25 cellular contexts compared by ENCODE assay signal in the genomic region with DNA sequence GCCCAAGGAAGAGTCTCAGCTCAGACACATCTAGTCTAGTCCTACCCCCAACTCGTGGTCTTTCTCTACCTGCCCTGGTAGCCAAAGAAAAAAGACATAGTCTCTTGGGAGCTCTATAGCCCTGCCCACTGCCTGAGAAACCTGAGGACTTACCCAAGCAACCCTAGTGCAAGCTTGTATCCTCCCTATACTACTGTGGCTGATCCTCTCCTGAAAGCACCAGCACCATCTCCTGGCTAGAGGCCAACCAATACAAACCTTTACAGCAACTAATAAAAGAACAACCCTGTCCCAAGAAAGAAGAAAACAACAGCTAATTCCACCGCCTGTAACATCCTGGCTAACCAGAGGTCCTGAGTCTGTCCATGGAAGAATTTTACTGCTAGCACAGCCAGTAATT.
DNase-seq lines count a peak whose midpoint lies in the region; ATAC-seq, FAIRE-seq and TF ChIP-seq lines count a peak whose summit lies in the region.
"Had no signal": no experiment of that assay in that cellular context is flagged by ENCODE, and none has a peak within 500 bp of the region (broad histone marks: within the 10 kb centered on the region; RNA-seq: fewer than 3 reads in every experiment).

No MANE protein-coding gene starts in this region.

- intact Hi-C loops in PC-3 (cut with micrococcal nuclease), result no loop called here
- intact Hi-C loops in activated T-helper 2 cell treated with anti-CD3 and anti-CD28 coated beads, Interferon-gamma antibody, Interleukin-2, Interleukin-4, amounts not matched to agents 10 μg/mL and 5 μg/mL and 100 μg/mL, durations not matched to agents 14 hours and 24 hours and 36 hours (cut with micrococcal nuclease), result no loop called here

- H2AK5ac ChIP-seq in H9 (ENCODE audit: insufficient read length, low read length) (no peak overlapping the region), H1 (ENCODE audit: low read depth, low read length) (no peak overlapping the region)

- H3K4me3 ChIP-seq in PC-3 (ENCODE audit: low read length) (no peak overlapping the region), H1 (ENCODE audit: extremely low read depth in 1 of 4, insufficient read depth in 2 of 4, low read depth in 3 of 4, low read length in 4 of 4) (no peak overlapping the region)
- H3K4me3 ChIP-seq: BLaER1 treated with 17β-estradiol and CSF1 and Interleukin-3, amounts not matched to agents 10 nM and 100 nM; GM12878; thoracic aorta; uterus had no signal

- no peaks in the 10 kb centered on the region for H3K79me2 ChIP-seq in H9 (ENCODE audit: insufficient read depth, low read length)
- no peaks in the 10 kb centered on the region for H3K79me2 ChIP-seq in PC-3 (ENCODE audit: low read length)
- H3K79me2 ChIP-seq in H1 (ENCODE audit: control insufficient read depth in 1 of 2, insufficient read depth in 2 of 2, low read length in 2 of 2), result no peaks in the 10 kb centered on the region

- no peak overlapping the region for H2BK12ac ChIP-seq in H9 (ENCODE audit: insufficient read length, low read depth, low read length)
- no peak overlapping the region for H2BK12ac ChIP-seq in H1 (ENCODE audit: low read depth, low read length)

- H2AFZ ChIP-seq in H9 (ENCODE audit: low read length) (no peak overlapping the region), PC-3 (ENCODE audit: low read length) (0 out of 2 replicates have a peak overlapping the region, but pooled peaks have one; percentile 59), H1 (ENCODE audit: low read length) (no peak overlapping the region)

- POLR2A ChIA-PET in PC-3 (lab: Charles Lee; ENCODE audit: unreplicated experiment), result no interaction called here
- POLR2A ChIA-PET in H1 (lab: Charles Lee; ENCODE audit: partially characterized antibody), result no interaction called here

- peak; percentile 27; the same call in 2 of the 3 replicates for TF ChIP-seq CTCF in H9 (conservative IDR thresholded peaks at IDR 0.05)
- no peak for TF ChIP-seq CTCF in PC-3 (conservative IDR thresholded peaks at IDR 0.05; ENCODE audit: low read depth, low read length)
- TF ChIP-seq CTCF in H1 (IDR thresholded peaks at IDR 0.05; ENCODE audit: control extremely low read depth in 1 of 3, insufficient read depth in 1 of 3, low read depth in 1 of 3, low read length in 3 of 3), result peak in 1 of 3 experiments; percentile 12; a peak in 1 of 4 replicates
- no peak for TF ChIP-seq CTCF in neural crest cell (conservative IDR thresholded peaks at IDR 0.05)

- no peaks in the 10 kb centered on the region; the same call in 1 of the 2 replicates for H3K4me1 ChIP-seq in H9 (ENCODE audit: insufficient read depth, low read length)
- H3K4me1 ChIP-seq in PC-3 (ENCODE audit: insufficient read depth, low read length), result peaks cover 8% of the 10 kb centered on the region; the same call in 1 of the 2 replicates
- no peaks in the 10 kb centered on the region for H3K4me1 ChIP-seq in H1 (replicated peaks in 1 of 4; ENCODE audit: control insufficient read depth in 3 of 4, insufficient read depth in 4 of 4, low read length in 3 of 4)
- H3K4me1 ChIP-seq: uterus had no signal

- H2BK5ac ChIP-seq in H9 (ENCODE audit: insufficient read length, low read length), result no peak overlapping the region
- no peak overlapping the region for H2BK5ac ChIP-seq in H1 (ENCODE audit: low read depth, low read length)

- peaks cover 0 to under 1% (median 0%) of the 10 kb centered on the region in 3 experiments; a peak in 2 of 7 replicates for H3K36me3 Mint-ChIP-seq in H9 (ENCODE audit: insufficient read depth in 1 of 3, low read depth in 3 of 3)
- H3K36me3 Mint-ChIP-seq in neural crest cell (ENCODE audit: low read depth), result peaks cover 1% of the 10 kb centered on the region
- H3K36me3 Mint-ChIP-seq in activated T-helper 17 cell treated with anti-CD3 and anti-CD28 coated beads, Interleukin-2, amount 50 U/mL, for 72 hours (ENCODE audit: low read depth), result no peaks in the 10 kb centered on the region
- no peaks in the 10 kb centered on the region for H3K36me3 Mint-ChIP-seq in activated T-helper 2 cell treated with anti-CD3 and anti-CD28 coated beads, Interferon-gamma antibody, Interleukin-2, Interleukin-4, amounts not matched to agents 10 μg/mL and 5 μg/mL and 100 μg/mL, durations not matched to agents 14 hours and 24 hours and 36 hours (ENCODE audit: low read depth)

- no peak for FAIRE-seq in H1 (lab: Jason Lieb, UNC)
- FAIRE-seq: GM12878, HepG2 had no signal

- H2BK20ac ChIP-seq in H9 (ENCODE audit: low read depth, low read length, poor library complexity, severe bottlenecking), result no peak overlapping the region
- H2BK20ac ChIP-seq in H1 (ENCODE audit: low read length), result no peak overlapping the region

- no peak overlapping the region for H4K8ac ChIP-seq in H9 (replicated peaks; ENCODE audit: insufficient read length, low read depth, low read length)
- H4K8ac ChIP-seq in H1 (ENCODE audit: extremely low read depth, insufficient read depth, low read length), result no peak overlapping the region; the same call in 1 of the 2 replicates

- H3K79me1 ChIP-seq in H9 (ENCODE audit: insufficient read depth, low read depth, low read length, poor library complexity, severe bottlenecking) (no peaks in the 10 kb centered on the region), H1 (ENCODE audit: low read depth, low read length) (no peaks in the 10 kb centered on the region)

- WGBS in H9 (ENCODE audit: extremely low coverage, insufficient read length, low lambda C conversion rate), result no CpG with 5 or more reads among the region's 2 CpGs
- WGBS in H1 (ENCODE audit: extremely low coverage in 1 of 2, insufficient coverage in 1 of 2, insufficient read length in 1 of 2, insufficient replicate concordance in 2 of 2, low coverage in 1 of 2, low lambda C conversion rate in 2 of 2, missing lambda C conversion rate in 1 of 2), 2 experiments, result 90% methylated on average over 2 of the region's 2 CpGs; no CpG with 5 or more reads in 1 of the 2 experiments

- H3K56ac ChIP-seq in H9 (ENCODE audit: insufficient read length, low read depth, low read length) (no peak overlapping the region), H1 (replicated peaks; ENCODE audit: insufficient read length, low read depth, low read length) (no peak overlapping the region)

- H3K27ac ChIP-seq in H9 (ENCODE audit: insufficient read length, low read depth, low read length) (no peak overlapping the region), PC-3 (ENCODE audit: low read length) (no peak overlapping the region), H1 (ENCODE audit: low read depth, low read length) (no peak overlapping the region)
- H3K27ac ChIP-seq: BLaER1 treated with 17β-estradiol and CSF1 and Interleukin-3, amounts not matched to agents 10 nM and 100 nM; epithelial cell of prostate; thoracic aorta; uterus had no signal

- H2BK120ac ChIP-seq in H9 (ENCODE audit: low read depth, low read length, poor library complexity, severe bottlenecking) (no peak overlapping the region), H1 (replicated peaks; ENCODE audit: low read depth, low read length) (no peak overlapping the region)

- peak overlapping the region in 1 of 3 experiments; percentile 50; a peak in 1 of 7 replicates for H3K27ac Mint-ChIP-seq in H9
- H3K27ac Mint-ChIP-seq in neural crest cell (ENCODE audit: unreplicated experiment), result peak overlapping the region; percentile 69
- H3K27ac Mint-ChIP-seq in activated T-helper 17 cell treated with anti-CD3 and anti-CD28 coated beads, Interleukin-2, amount 50 U/mL, for 72 hours, result no peak overlapping the region
- no peak overlapping the region for H3K27ac Mint-ChIP-seq in activated T-helper 2 cell treated with anti-CD3 and anti-CD28 coated beads, Interferon-gamma antibody, Interleukin-2, Interleukin-4, amounts not matched to agents 10 μg/mL and 5 μg/mL and 100 μg/mL, durations not matched to agents 14 hours and 24 hours and 36 hours
- H3K27ac Mint-ChIP-seq: activated naive CD8-positive, alpha-beta T cell treated with anti-CD3 and anti-CD28 coated beads, Interleukin-2, amount 50 U/mL, for 24 hours had no signal

- no peak for TF ChIP-seq POLR2A in H1 (IDR thresholded peaks at IDR 0.05; ENCODE audit: control extremely low read depth in 1 of 2, low read depth in 2 of 2, low read length in 2 of 2)

- H3K23me2 ChIP-seq in H9 (ENCODE audit: insufficient read length, low read depth, low read length, poor library complexity, severe bottlenecking), result no peaks in the 10 kb centered on the region
- no peaks in the 10 kb centered on the region for H3K23me2 ChIP-seq in H1 (ENCODE audit: low read depth, low read length)

- no peaks in the 10 kb centered on the region for H3F3A ChIP-seq in PC-3 (ENCODE audit: low read length, unreplicated experiment)

- ATAC-seq in PC-3 (no peak; the same call in 1 of the 2 replicates), HG03439 (IDR thresholded peaks at IDR 0.05; ENCODE audit: unreplicated experiment) (no peak)
- ATAC-seq in activated T-helper 17 cell treated with anti-CD3 and anti-CD28 coated beads, Interleukin-2, amount 50 U/mL, for 72 hours (replicated peaks), result no peak
- ATAC-seq: activated naive CD8-positive, alpha-beta T cell treated with anti-CD3 and anti-CD28 coated beads, Interleukin-2, amount 50 U/mL, for 24 hours; GM12878; HepG2 had no signal

- no peaks in the 10 kb centered on the region for H4K20me1 ChIP-seq in H9 (ENCODE audit: control insufficient read depth, insufficient read depth, insufficient read length)
- no peaks in the 10 kb centered on the region for H4K20me1 ChIP-seq in PC-3 (ENCODE audit: low read length)
- no peaks in the 10 kb centered on the region for H4K20me1 ChIP-seq in H1 (replicated peaks in 1 of 2; ENCODE audit: control insufficient read depth in 1 of 2, insufficient read depth in 2 of 2, low read length in 2 of 2)
- H4K20me1 ChIP-seq: BLaER1 treated with 17β-estradiol and CSF1 and Interleukin-3, amounts not matched to agents 10 nM and 100 nM had no signal

- no peak overlapping the region for H3K4me3 Mint-ChIP-seq in H9
- no peak overlapping the region for H3K4me3 Mint-ChIP-seq in neural crest cell
- no peak overlapping the region for H3K4me3 Mint-ChIP-seq in activated T-helper 17 cell treated with anti-CD3 and anti-CD28 coated beads, Interleukin-2, amount 50 U/mL, for 72 hours
- H3K4me3 Mint-ChIP-seq in activated T-helper 2 cell treated with anti-CD3 and anti-CD28 coated beads, Interferon-gamma antibody, Interleukin-2, Interleukin-4, amounts not matched to agents 10 μg/mL and 5 μg/mL and 100 μg/mL, durations not matched to agents 14 hours and 24 hours and 36 hours (ENCODE audit: low read depth), result no peak overlapping the region
- H3K4me3 Mint-ChIP-seq: activated naive CD8-positive, alpha-beta T cell treated with anti-CD3 and anti-CD28 coated beads, Interleukin-2, amount 50 U/mL, for 24 hours had no signal

- H3K18ac ChIP-seq in H9 (ENCODE audit: insufficient read length, low read depth, low read length), result no peak overlapping the region
- no peak overlapping the region for H3K18ac ChIP-seq in H1 (ENCODE audit: extremely low read depth, low read length)

- no peak for TF ChIP-seq EP300 in H1 (IDR thresholded peaks at IDR 0.05; ENCODE audit: borderline replicate concordance in 1 of 2, low read depth in 2 of 2, low read length in 2 of 2)

- no peak overlapping the region for H3T11ph ChIP-seq in H9 (ENCODE audit: low read length)

- CTCF ChIA-PET in PC-3 (lab: Charles Lee), result no interaction called here
- CTCF ChIA-PET in H1 (lab: Charles Lee; ENCODE audit: partially characterized antibody), result interaction anchor here (0.7 to 1.3 kb wide), 7 partner anchors 9 to 394 kb away, joined by 3 to 4 read pairs (median 3); no protein-coding TSS in a partner anchor

- H3K36me3 ChIP-seq in PC-3 (ENCODE audit: low read depth, low read length), result no peaks in the 10 kb centered on the region
- no peaks in the 10 kb centered on the region for H3K36me3 ChIP-seq in H1 (ENCODE audit: control insufficient read depth in 2 of 4, insufficient read depth in 4 of 4, low read length in 3 of 4)
- H3K36me3 ChIP-seq: BLaER1 treated with 17β-estradiol and CSF1 and Interleukin-3, amounts not matched to agents 10 nM and 100 nM; thoracic aorta; uterus had no signal

- H4K91ac ChIP-seq in H9 (ENCODE audit: insufficient read length, low read depth, low read length), result no peak overlapping the region
- no peak overlapping the region for H4K91ac ChIP-seq in H1 (replicated peaks; ENCODE audit: insufficient read length, low read length)

- H3K9me2 ChIP-seq in PC-3 (replicated peaks; ENCODE audit: low read length), result no peaks in the 10 kb centered on the region

- H3K27me3 ChIP-seq in H9 (ENCODE audit: insufficient read depth, low read length) (no peaks in the 10 kb centered on the region), PC-3 (ENCODE audit: low read length) (no peaks in the 10 kb centered on the region), H1 (replicated peaks in 1 of 4; ENCODE audit: control insufficient read depth in 3 of 4, extremely low read depth in 1 of 4, insufficient read depth in 3 of 4, low read length in 3 of 4) (no peaks in the 10 kb centered on the region)
- H3K27me3 ChIP-seq: BLaER1 treated with 17β-estradiol and CSF1 and Interleukin-3, amounts not matched to agents 10 nM and 100 nM; uterus had no signal

- H4K5ac ChIP-seq in H9 (ENCODE audit: insufficient read length, low read depth, low read length) (peak overlapping the region; percentile 41), H1 (ENCODE audit: insufficient read length, low read depth, low read length) (no peak overlapping the region)

- no peak overlapping the region for H3K4me2 ChIP-seq in H9 (ENCODE audit: insufficient read depth, insufficient read length, low read length)
- no peak overlapping the region for H3K4me2 ChIP-seq in PC-3 (ENCODE audit: low read length)
- H3K4me2 ChIP-seq in H1 (ENCODE audit: insufficient read depth in 1 of 2, low read depth in 2 of 2, low read length in 2 of 2), result no peak overlapping the region

- H3K9me3 Mint-ChIP-seq in H9, result no peaks in the 10 kb centered on the region; a peak in 1 of 5 replicates
- H3K9me3 Mint-ChIP-seq in neural crest cell, result peaks cover 10% of the 10 kb centered on the region
- peaks cover 14% of the 10 kb centered on the region for H3K9me3 Mint-ChIP-seq in activated T-helper 17 cell treated with anti-CD3 and anti-CD28 coated beads, Interleukin-2, amount 50 U/mL, for 72 hours
- H3K9me3 Mint-ChIP-seq in activated T-helper 2 cell treated with anti-CD3 and anti-CD28 coated beads, Interferon-gamma antibody, Interleukin-2, Interleukin-4, amounts not matched to agents 10 μg/mL and 5 μg/mL and 100 μg/mL, durations not matched to agents 14 hours and 24 hours and 36 hours, result peaks cover 44% of the 10 kb centered on the region

- DNase-seq in H9, result peak; percentile 48
- no peak for DNase-seq in PC-3
- DNase-seq in H1 (ENCODE audit: low read depth in 1 of 2, low spot score in 2 of 2), result no peak
- DNase-seq in neural crest cell (ENCODE audit: low read depth, low spot score), result no peak
- DNase-seq in activated T-helper 2 cell treated with anti-CD3 and anti-CD28 coated beads, Interferon-gamma antibody, Interleukin-2, Interleukin-4, amounts not matched to agents 10 μg/mL and 5 μg/mL and 100 μg/mL, durations not matched to agents 14 hours and 24 hours and 36 hours (ENCODE audit: low spot score), result no peak
- no peak for DNase-seq in NCI-H510A treated with DMSO at 0.1 percent for 48 hours (lab: John Stamatoyannopoulos, UW)
- DNase-seq: activated gamma-delta T cell treated with Interleukin-2 at 50 U/mL for 16 hours; activated naive CD8-positive, alpha-beta T cell treated with anti-CD3 and anti-CD28 coated beads, Interleukin-2, amount 50 U/mL, for 24 hours; activated T-cell treated with anti-CD3 and anti-CD28 coated beads for 4 hours; cerebellar nuclear complex; DND-41; glutamatergic neuron; kidney glomerular epithelial cell; NCI-H187 treated with DMSO at 0.1 percent for 48 hours; occipital lobe; stimulated activated naive CD4-positive, alpha-beta T cell treated with Interleukin-2 at 50 U/mL for 16 hours; T-helper 2 cell; uterus had no signal

- no peaks in the 10 kb centered on the region; the same call in 1 of the 2 replicates for H3K27me3 Mint-ChIP-seq in H9 (ENCODE audit: low read depth)
- H3K27me3 Mint-ChIP-seq in neural crest cell (ENCODE audit: low read depth), result no peaks in the 10 kb centered on the region
- no peaks in the 10 kb centered on the region for H3K27me3 Mint-ChIP-seq in activated T-helper 17 cell treated with anti-CD3 and anti-CD28 coated beads, Interleukin-2, amount 50 U/mL, for 72 hours
- no peaks in the 10 kb centered on the region for H3K27me3 Mint-ChIP-seq in activated T-helper 2 cell treated with anti-CD3 and anti-CD28 coated beads, Interferon-gamma antibody, Interleukin-2, Interleukin-4, amounts not matched to agents 10 μg/mL and 5 μg/mL and 100 μg/mL, durations not matched to agents 14 hours and 24 hours and 36 hours (ENCODE audit: low read depth)
- H3K27me3 Mint-ChIP-seq: activated naive CD8-positive, alpha-beta T cell treated with anti-CD3 and anti-CD28 coated beads, Interleukin-2, amount 50 U/mL, for 24 hours had no signal

- no peak overlapping the region for H3K9ac ChIP-seq in H9 (ENCODE audit: extremely low read depth, insufficient read length, low read length)
- no peak overlapping the region for H3K9ac ChIP-seq in PC-3 (ENCODE audit: low read length)
- H3K9ac ChIP-seq in H1 (replicated peaks in 1 of 4; ENCODE audit: extremely low read depth in 1 of 4, low read depth in 3 of 4, low read length in 3 of 4), result no peak overlapping the region
- H3K9ac ChIP-seq: BLaER1 treated with 17β-estradiol and CSF1 and Interleukin-3, amounts not matched to agents 10 nM and 100 nM had no signal

- peak; percentile 47 to 58 for TF ChIP-seq RAD21 in H1 (IDR thresholded peaks at IDR 0.05 in 1 of 2, conservative IDR thresholded peaks at IDR 0.05 in 1 of 2; ENCODE audit: low read depth in 2 of 2, low read length in 2 of 2)

- H3K4ac ChIP-seq in H9 (ENCODE audit: low read depth, low read length), result no peak overlapping the region
- H3K4ac ChIP-seq in H1 (replicated peaks; ENCODE audit: insufficient read length, low read depth, low read length), result no peak overlapping the region

- H3K4me1 Mint-ChIP-seq in H9, result peaks cover 19 to 20% of the 10 kb centered on the region in 2 experiments
- peaks cover 20% of the 10 kb centered on the region for H3K4me1 Mint-ChIP-seq in neural crest cell
- no peaks in the 10 kb centered on the region for H3K4me1 Mint-ChIP-seq in activated T-helper 17 cell treated with anti-CD3 and anti-CD28 coated beads, Interleukin-2, amount 50 U/mL, for 72 hours
- no peaks in the 10 kb centered on the region for H3K4me1 Mint-ChIP-seq in activated T-helper 2 cell treated with anti-CD3 and anti-CD28 coated beads, Interferon-gamma antibody, Interleukin-2, Interleukin-4, amounts not matched to agents 10 μg/mL and 5 μg/mL and 100 μg/mL, durations not matched to agents 14 hours and 24 hours and 36 hours (ENCODE audit: low read depth)
- H3K4me1 Mint-ChIP-seq: activated naive CD8-positive, alpha-beta T cell treated with anti-CD3 and anti-CD28 coated beads, Interleukin-2, amount 50 U/mL, for 24 hours had no signal

- BruUV-seq in PC-3 (replicated peaks; lab: Mats Ljungman, UMichigan), result no TSS peak

- H3K23ac ChIP-seq in H9 (ENCODE audit: insufficient read length, low read depth, low read length) (no peak overlapping the region), H1 (ENCODE audit: insufficient read length) (no peak overlapping the region)

- no peak overlapping the region for H3K14ac ChIP-seq in H9 (ENCODE audit: insufficient read depth, low read length)
- H3K14ac ChIP-seq in H1 (ENCODE audit: insufficient read length), result no peak overlapping the region

- H2BK15ac ChIP-seq in H9 (ENCODE audit: low read depth, low read length), result no peak overlapping the region
- H2BK15ac ChIP-seq in H1 (ENCODE audit: low read length), result no peak overlapping the region

- H3K9me3 ChIP-seq in H9 (ENCODE audit: control insufficient read depth, low read depth, low read length) (no peaks in the 10 kb centered on the region), PC-3 (ENCODE audit: low read length) (no peaks in the 10 kb centered on the region), H1 (ENCODE audit: insufficient read depth in 2 of 2, low read depth in 1 of 2, low read length in 1 of 2) (no peaks in the 10 kb centered on the region)
- H3K9me3 ChIP-seq: BLaER1 treated with 17β-estradiol and CSF1 and Interleukin-3, amounts not matched to agents 10 nM and 100 nM; thoracic aorta; uterus had no signal
